ENCODE assay signal across 8 cellular contexts in the genomic region with DNA sequence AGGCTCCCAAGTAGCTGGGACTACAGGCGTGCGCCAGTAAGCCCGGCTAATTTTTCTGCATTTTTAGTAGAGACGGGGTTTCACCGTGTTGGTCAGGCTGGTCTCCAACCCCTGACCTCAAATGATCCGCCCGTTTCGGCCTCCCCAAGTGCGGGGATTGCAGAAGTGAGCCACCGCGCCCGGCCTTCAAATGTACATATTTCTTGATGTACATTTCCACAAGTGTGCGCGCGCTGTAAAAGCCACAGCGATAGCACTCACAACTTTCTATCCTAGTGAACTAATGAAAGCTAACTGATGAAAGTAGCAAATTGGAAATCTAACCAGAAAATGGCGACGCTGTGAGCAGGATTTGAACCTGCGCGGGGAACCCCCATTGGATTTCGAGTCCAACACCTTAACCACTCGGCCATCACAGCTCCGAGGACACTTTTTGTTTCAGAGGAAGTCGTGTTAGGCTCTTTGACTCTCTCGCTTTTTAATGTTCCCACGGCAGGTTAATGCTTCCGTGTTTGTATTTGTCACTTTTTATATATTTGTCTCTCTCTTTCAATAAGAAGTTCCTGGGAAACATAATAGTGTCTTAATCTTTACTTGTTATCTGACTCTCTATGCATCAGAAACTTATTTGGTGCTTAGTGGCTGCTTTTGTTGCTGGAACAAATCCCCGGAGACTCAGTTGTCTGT.
DNase-seq lines count a peak whose midpoint lies in the region; ATAC-seq and TF ChIP-seq lines count a peak whose summit lies in the region.

No MANE protein-coding gene starts in this region.

- DNase-seq in COLO668 (lab: John Stamatoyannopoulos, UW; ENCODE audit: unreplicated experiment) (peak; percentile 42), NCI-H82 treated with DMSO at 0.1 percent for 48 hours (lab: John Stamatoyannopoulos, UW; ENCODE audit: unreplicated experiment) (peak; percentile 68), brain microvascular endothelial cell (peak; percentile 93), uterus (no peak), cortex of kidney (lab: John Stamatoyannopoulos, UW) (no peak)

- H3K4me3 ChIP-seq in brain microvascular endothelial cell (ENCODE audit: low read depth, low read length) (peak overlapping the region; percentile 27), mucosa of stomach (ENCODE audit: low read length) (peak overlapping the region; percentile 21), uterus (peak overlapping the region in 1 of 2 donors; percentile 26)

- TF ChIP-seq POLR2A in uterus (IDR thresholded peaks at IDR 0.05), result no peak

- in situ Hi-C loops in brain microvascular endothelial cell (cut with HindIII; ENCODE audit: low pct_ligation_motif_present, low sequenced_read_pairs), result no loop called here

- TF ChIP-seq CTCF in brain microvascular endothelial cell (IDR thresholded peaks at IDR 0.05; ENCODE audit: low read depth, low read length, missing control alignments), result no peak
- no peak for TF ChIP-seq CTCF in uterus (IDR thresholded peaks at IDR 0.05)

- no peaks in the 10 kb centered on the region for H3K36me3 ChIP-seq in brain microvascular endothelial cell (replicated peaks)
- no peaks in the 10 kb centered on the region for H3K36me3 ChIP-seq in mucosa of stomach (ENCODE audit: control insufficient read depth, insufficient read depth, low read length)
- H3K36me3 ChIP-seq in uterus, result no peaks in the 10 kb centered on the region

- no peaks in the 10 kb centered on the region for H3K27me3 ChIP-seq in brain microvascular endothelial cell (replicated peaks)
- H3K27me3 ChIP-seq in mucosa of stomach (ENCODE audit: control insufficient read depth, insufficient read depth, low read length), result peaks cover 55% of the 10 kb centered on the region
- peaks cover 0 to 49% of the 10 kb centered on the region in 2 donors for H3K27me3 ChIP-seq in uterus

- ATAC-seq in GM18870 (IDR thresholded peaks at IDR 0.05; ENCODE audit: unreplicated experiment) (peak; percentile 27), HG03108 (IDR thresholded peaks at IDR 0.05; ENCODE audit: unreplicated experiment) (peak; percentile 53)

- no peak overlapping the region for H3K27ac ChIP-seq in brain microvascular endothelial cell
- H3K27ac ChIP-seq in uterus, result no peak overlapping the region

- H3K4me1 ChIP-seq in mucosa of stomach (ENCODE audit: control insufficient read depth, insufficient read depth, low read length) (peaks cover 7% of the 10 kb centered on the region), uterus (no peaks in the 10 kb centered on the region)

- intact Hi-C loops in uterus (cut with DNase I; ENCODE audit: low total_unique reads), result no loop called here

- no peak overlapping the region for H3K9ac ChIP-seq in mucosa of stomach (ENCODE audit: low read length)

- no peaks in the 10 kb centered on the region for H3K9me3 ChIP-seq in mucosa of stomach (ENCODE audit: control insufficient read depth, low read length)
- H3K9me3 ChIP-seq in uterus, result no peaks in the 10 kb centered on the region

Comparison
In these comparisons a context has a peak if more than half of its experiments do, and no peak if none do; other contexts are left out.
1. DNase-seq: peak in COLO668 (single experiment), NCI-H82 treated with DMSO at 0.1 percent for 48 hours (single experiment) and brain microvascular endothelial cell (single experiment); none in uterus (0 of 2) and cortex of kidney (single experiment).